In the genomic region with DNA sequence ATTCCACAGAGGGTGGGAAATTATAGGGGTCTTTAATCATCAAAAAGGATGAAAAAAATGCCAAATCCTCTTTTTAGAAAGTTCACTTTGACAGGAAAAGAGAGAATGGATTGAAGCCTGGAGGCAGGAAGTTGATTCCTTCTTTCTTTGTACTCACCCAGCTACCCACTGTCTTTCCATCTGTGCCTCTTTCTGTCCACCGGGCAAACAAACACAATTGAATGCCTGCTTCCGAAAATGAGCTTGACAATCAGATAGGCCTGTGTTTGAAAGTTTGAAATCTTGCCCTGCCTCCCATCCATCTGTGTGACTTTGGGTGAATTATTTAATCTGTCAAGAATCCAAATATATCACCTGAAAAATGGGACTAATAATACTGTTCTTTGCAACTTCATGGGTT, we compare ENCODE assay signal across 16 cellular contexts.
"Had no signal": no experiment of that assay in that cellular context is flagged by ENCODE, and none has a peak within 500 bp of the region (broad histone marks: within the 10 kb centered on the region; RNA-seq: fewer than 3 reads in every experiment).

No MANE protein-coding gene starts in this region.

- DNase-seq: Kasumi-1, KG1, MM.1S, NCI-H1105, NCI-H1417, NCI-H1436 treated with DMSO at 0.1 percent for 48 hours, NCI-H1694, NCI-H187 treated with DMSO at 0.1 percent for 48 hours, NCI-H2029 treated with DMSO at 0.1 percent for 48 hours, NCI-H2227 treated with DMSO at 0.1 percent for 48 hours, NCI-H510A treated with DMSO at 0.1 percent for 48 hours, NCI-H526 treated with DMSO at 0.1 percent for 48 hours, NCI-H774, Right ventricle myocardium superior, RPMI8226, SIG-M5 had no signal
